ENCODE assay signal across 29 cellular contexts in genomic region chr3:170528731-170529130, GRCh38. TPM values are rescaled to one million over a fixed set of nuclear protein-coding genes. Genes with fewer than 3 reads are reported as not detected.
"Had no signal": no experiment of that assay in that cellular context is flagged by ENCODE, and none has a peak within 500 bp of the region (broad histone marks: within the 10 kb centered on the region; RNA-seq: fewer than 3 reads in every experiment).

No MANE protein-coding gene starts in this region.

- H3K36me3 Mint-ChIP-seq: activated CD8-positive, alpha-beta memory T cell treated with anti-CD3 and anti-CD28 coated beads, Interleukin-2, amount 10 ng/mL, durations not matched to agents 7 days and 5 days; immature natural killer cell; naive thymus-derived CD8-positive, alpha-beta T cell; neural progenitor cell; stimulated activated effector memory CD8-positive, alpha-beta T cell treated with anti-CD3 and anti-CD28 coated beads, Interleukin-12 subunit alpha, Interleukin-12 subunit beta, amount 100 ng/mL, for 72 hours had no signal

- H3K9me3 Mint-ChIP-seq: activated CD4-positive, alpha-beta memory T cell treated with anti-CD3 and anti-CD28 coated beads, Interleukin-2, amount 10 ng/mL, durations not matched to agents 7 days and 5 days; activated CD4-positive, alpha-beta T cell treated with anti-CD3 and anti-CD28 coated beads, Interleukin-2, amount 10 ng/mL, durations not matched to agents 24 days and 14 days; activated naive CD8-positive, alpha-beta T cell treated with anti-CD3 and anti-CD28 coated beads, Interleukin-2, amount 50 U/mL, for 24 hours; activated T-helper 1 cell treated with anti-CD3 and anti-CD28 coated beads, Interleukin-12 subunit alpha, Interleukin-12 subunit beta, Interleukin-2, Interleukin-4 antibody, amounts not matched to agents 30 ng/mL and 10 ng/mL and 1 ng/mL, durations not matched to agents 14 hours and 24 hours and 36 hours; immature natural killer cell; naive thymus-derived CD8-positive, alpha-beta T cell; neural progenitor cell; stimulated activated effector memory CD8-positive, alpha-beta T cell treated with anti-CD3 and anti-CD28 coated beads, Interleukin-12 subunit alpha, Interleukin-12 subunit beta, amount 100 ng/mL, for 72 hours; stimulated activated naive CD8-positive, alpha-beta T cell treated with anti-CD3 and anti-CD28 coated beads, Interleukin-15, amount 100 ng/mL, for 72 hours had no signal

- H3K4me2 ChIP-seq: hepatocyte, neural progenitor cell had no signal

- H3K36me3 ChIP-seq: neural progenitor cell, right lobe of liver, tibial artery had no signal

- H3K4me1 Mint-ChIP-seq: activated CD4-positive, alpha-beta memory T cell treated with anti-CD3 and anti-CD28 coated beads, Interleukin-2, amount 10 ng/mL, durations not matched to agents 7 days and 5 days; activated CD4-positive, alpha-beta T cell treated with anti-CD3 and anti-CD28 coated beads, Interleukin-2, amount 10 ng/mL, durations not matched to agents 24 days and 14 days; activated CD8-positive, alpha-beta memory T cell treated with anti-CD3 and anti-CD28 coated beads, Interleukin-2, amount 10 ng/mL, durations not matched to agents 7 days and 5 days; activated naive CD8-positive, alpha-beta T cell treated with anti-CD3 and anti-CD28 coated beads, Interleukin-2, amount 50 U/mL, for 24 hours; immature natural killer cell; naive thymus-derived CD8-positive, alpha-beta T cell; stimulated activated effector memory CD8-positive, alpha-beta T cell treated with anti-CD3 and anti-CD28 coated beads, Interleukin-12 subunit alpha, Interleukin-12 subunit beta, amount 100 ng/mL, for 72 hours; stimulated activated naive CD8-positive, alpha-beta T cell treated with anti-CD3 and anti-CD28 coated beads, Interleukin-15, amount 100 ng/mL, for 72 hours had no signal

- DNase-seq: activated CD4-positive, alpha-beta memory T cell treated with anti-CD3 and anti-CD28 coated beads, Interleukin-2, amount 10 ng/mL, durations not matched to agents 7 days and 5 days; activated CD4-positive, alpha-beta T cell treated with anti-CD3 and anti-CD28 coated beads, Interleukin-2, amount 10 ng/mL, durations not matched to agents 24 days and 14 days; activated CD8-positive, alpha-beta memory T cell treated with anti-CD3 and anti-CD28 coated beads, Interleukin-2, amount 10 ng/mL, durations not matched to agents 7 days and 5 days; activated gamma-delta T cell; activated naive CD4-positive, alpha-beta T cell treated with anti-CD3 and anti-CD28 coated beads, Interleukin-2, amount 50 U/mL, for 16 hours; activated naive CD8-positive, alpha-beta T cell treated with anti-CD3 and anti-CD28 coated beads, Interleukin-2, amount 50 U/mL, for 24 hours; effector CD4-positive, alpha-beta T cell; erythroblast; foreskin keratinocyte; immature natural killer cell; naive thymus-derived CD8-positive, alpha-beta T cell; posterior cingulate gyrus; right lobe of liver; small intestine; stimulated activated CD4-positive, alpha-beta T cell treated with anti-CD3 and anti-CD28 coated beads, Interleukin-2, amount 100 ng/mL, for 24 hours; stimulated activated naive CD8-positive, alpha-beta T cell treated with anti-CD3 and anti-CD28 coated beads, Interleukin-15, amount 100 ng/mL, for 72 hours; tibial artery had no signal

- H2AFZ ChIP-seq: hepatocyte, neural progenitor cell had no signal

- H3K27me3 Mint-ChIP-seq: activated naive CD8-positive, alpha-beta T cell treated with anti-CD3 and anti-CD28 coated beads, Interleukin-2, amount 50 U/mL, for 24 hours had no signal

- H3K27ac Mint-ChIP-seq: activated CD4-positive, alpha-beta memory T cell treated with anti-CD3 and anti-CD28 coated beads, Interleukin-2, amount 10 ng/mL, durations not matched to agents 7 days and 5 days; activated CD4-positive, alpha-beta T cell treated with anti-CD3 and anti-CD28 coated beads, Interleukin-2, amount 10 ng/mL, durations not matched to agents 24 days and 14 days; activated CD8-positive, alpha-beta memory T cell treated with anti-CD3 and anti-CD28 coated beads, Interleukin-2, amount 10 ng/mL, durations not matched to agents 7 days and 5 days; activated naive CD8-positive, alpha-beta T cell treated with anti-CD3 and anti-CD28 coated beads, Interleukin-2, amount 50 U/mL, for 24 hours; activated T-helper 1 cell treated with anti-CD3 and anti-CD28 coated beads, Interleukin-12 subunit alpha, Interleukin-12 subunit beta, Interleukin-2, Interleukin-4 antibody, amounts not matched to agents 30 ng/mL and 10 ng/mL and 1 ng/mL, durations not matched to agents 14 hours and 24 hours and 36 hours; dendritic cell treated with granulocyte-macrophage colony-stimulating factor and Interleukin-4, amounts not matched to agents 40 ng/mL and 50 ng/mL, for 4 days; immature natural killer cell; naive thymus-derived CD8-positive, alpha-beta T cell; neural progenitor cell; stimulated activated effector memory CD8-positive, alpha-beta T cell treated with anti-CD3 and anti-CD28 coated beads, Interleukin-12 subunit alpha, Interleukin-12 subunit beta, amount 100 ng/mL, for 72 hours; stimulated activated naive CD8-positive, alpha-beta T cell treated with anti-CD3 and anti-CD28 coated beads, Interleukin-15, amount 100 ng/mL, for 72 hours had no signal

- H3K9ac ChIP-seq: neural progenitor cell had no signal

- FAIRE-seq: small intestine had no signal

- ATAC-seq: activated CD4-positive, CD25-positive, alpha-beta regulatory T cell treated with anti-CD3 and anti-CD28 coated beads, Interleukin-2, amount 50 U/mL, for 24 hours; activated CD8-positive, alpha-beta memory T cell treated with anti-CD3 and anti-CD28 coated beads, Interleukin-2, amount 10 ng/mL, durations not matched to agents 7 days and 5 days; activated naive CD8-positive, alpha-beta T cell treated with anti-CD3 and anti-CD28 coated beads, Interleukin-2, amount 50 U/mL, for 24 hours; foreskin keratinocyte; left lobe of liver; naive thymus-derived CD8-positive, alpha-beta T cell; right lobe of liver; stimulated activated effector memory CD8-positive, alpha-beta T cell treated with anti-CD3 and anti-CD28 coated beads, Interleukin-12 subunit alpha, Interleukin-12 subunit beta, amount 100 ng/mL, for 72 hours; stimulated activated naive CD8-positive, alpha-beta T cell treated with anti-CD3 and anti-CD28 coated beads, Interleukin-15, amount 100 ng/mL, for 72 hours had no signal

- H3K27ac ChIP-seq: foreskin keratinocyte, hepatocyte, neural progenitor cell, right lobe of liver, tibial artery, VCaP had no signal

- H3K4me1 ChIP-seq: foreskin keratinocyte, neural progenitor cell, right lobe of liver, tibial artery had no signal

- H3K79me2 ChIP-seq: hepatocyte had no signal

- H3K4me3 ChIP-seq: hepatocyte, lung, neural progenitor cell, right lobe of liver, tibial artery had no signal

- H3K27me3 ChIP-seq: foreskin keratinocyte, hepatocyte, neural progenitor cell, right lobe of liver, tibial artery had no signal

- H3K4me3 Mint-ChIP-seq: activated CD4-positive, alpha-beta memory T cell treated with anti-CD3 and anti-CD28 coated beads, Interleukin-2, amount 10 ng/mL, durations not matched to agents 7 days and 5 days; activated CD4-positive, alpha-beta T cell treated with anti-CD3 and anti-CD28 coated beads, Interleukin-2, amount 10 ng/mL, durations not matched to agents 24 days and 14 days; activated CD8-positive, alpha-beta memory T cell treated with anti-CD3 and anti-CD28 coated beads, Interleukin-2, amount 10 ng/mL, durations not matched to agents 7 days and 5 days; activated naive CD8-positive, alpha-beta T cell treated with anti-CD3 and anti-CD28 coated beads, Interleukin-2, amount 50 U/mL, for 24 hours; activated T-helper 1 cell treated with anti-CD3 and anti-CD28 coated beads, Interleukin-12 subunit alpha, Interleukin-12 subunit beta, Interleukin-2, Interleukin-4 antibody, amounts not matched to agents 30 ng/mL and 10 ng/mL and 1 ng/mL, durations not matched to agents 14 hours and 24 hours and 36 hours; dendritic cell treated with granulocyte-macrophage colony-stimulating factor and Interleukin-4, amounts not matched to agents 40 ng/mL and 50 ng/mL, for 4 days; immature natural killer cell; naive thymus-derived CD8-positive, alpha-beta T cell; neural progenitor cell; stimulated activated effector memory CD8-positive, alpha-beta T cell treated with anti-CD3 and anti-CD28 coated beads, Interleukin-12 subunit alpha, Interleukin-12 subunit beta, amount 100 ng/mL, for 72 hours; stimulated activated naive CD8-positive, alpha-beta T cell treated with anti-CD3 and anti-CD28 coated beads, Interleukin-15, amount 100 ng/mL, for 72 hours had no signal

- H3K9me3 ChIP-seq: right lobe of liver, tibial artery had no signal

RNA-seq across cellular contexts. Expression of gene SLC7A14, which starts 57.1 kb away (rescaled TPM):
- total RNA-seq: activated CD4-positive, alpha-beta memory T cell treated with anti-CD3 and anti-CD28 coated beads, Interleukin-2, amount 10 ng/mL, durations not matched to agents 7 days and 5 days; activated CD4-positive, alpha-beta T cell treated with anti-CD3 and anti-CD28 coated beads, Interleukin-2, amount 10 ng/mL, durations not matched to agents 24 days and 14 days; activated CD8-positive, alpha-beta memory T cell treated with anti-CD3 and anti-CD28 coated beads, Interleukin-2, amount 10 ng/mL, durations not matched to agents 7 days and 5 days; activated T-helper 1 cell treated with anti-CD3 and anti-CD28 coated beads, Interleukin-12 subunit alpha, Interleukin-12 subunit beta, Interleukin-2, Interleukin-4 antibody, amounts not matched to agents 30 ng/mL and 10 ng/mL and 1 ng/mL, durations not matched to agents 14 hours and 24 hours and 36 hours; kidney epithelial cell; mesenteric fat pad; naive thymus-derived CD8-positive, alpha-beta T cell; ureter had no signal
- polyA plus RNA-seq: foreskin keratinocyte; hepatocyte; immature natural killer cell; naive thymus-derived CD8-positive, alpha-beta T cell had no signal
